ENCODE assay signal across 18 cellular contexts in the genomic region with DNA sequence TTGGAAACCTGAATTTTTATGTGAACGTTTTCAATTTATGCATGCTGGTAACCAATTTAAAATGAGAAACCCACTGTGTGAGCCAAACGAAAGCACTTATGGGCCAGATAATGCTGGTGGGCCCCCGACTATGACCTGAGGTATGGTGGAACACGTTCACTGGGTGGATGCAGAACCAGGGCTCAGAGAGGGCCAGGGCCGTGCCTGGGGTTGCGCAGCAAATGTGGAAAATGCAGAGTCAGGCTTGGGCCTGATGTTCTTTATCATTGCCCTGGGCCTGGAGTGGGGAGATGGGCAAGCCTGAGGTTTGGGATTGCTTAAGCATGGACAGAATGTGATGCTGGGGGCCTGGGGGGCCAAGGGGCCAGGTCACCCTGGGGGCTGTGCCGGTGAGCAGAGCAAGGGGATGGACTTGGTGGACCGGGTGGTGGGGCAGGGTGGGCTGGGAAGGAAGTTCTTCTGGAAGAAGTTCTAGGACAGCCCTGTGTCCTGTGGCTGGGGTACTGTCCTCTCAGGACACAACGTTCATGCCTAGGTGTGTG.
"Had no signal": no experiment of that assay in that cellular context is flagged by ENCODE, and none has a peak within 500 bp of the region (broad histone marks: within the 10 kb centered on the region; RNA-seq: fewer than 3 reads in every experiment).

No MANE protein-coding gene starts in this region.

- H3K4me3 ChIP-seq: dorsolateral prefrontal cortex, hepatocyte, lung, pancreas, psoas muscle, tibial artery, upper lobe of left lung, uterus had no signal

- FAIRE-seq: pancreas, small intestine had no signal

- H3K4me1 ChIP-seq: pancreas, psoas muscle, tibial artery, upper lobe of left lung, uterus had no signal

- ATAC-seq: left colon, pancreas, psoas muscle had no signal

- H3K9me3 ChIP-seq: pancreas, psoas muscle, tibial artery, upper lobe of left lung, uterus had no signal

- DNase-seq: cortex of kidney; dorsolateral prefrontal cortex; effector CD8-positive, alpha-beta T cell; foreskin melanocyte; head of caudate nucleus; left colon; left ventricle myocardium superior; mesendoderm; naive B cell; pancreas; small intestine; stimulated activated CD4-positive, alpha-beta T cell treated with anti-CD3 and anti-CD28 coated beads, Interleukin-2, amount 100 ng/mL, for 48 hours; tibial artery; uterus had no signal

- H3K27ac ChIP-seq: dorsolateral prefrontal cortex, hepatocyte, pancreas, psoas muscle, tibial artery, upper lobe of left lung, uterus had no signal

- H3K36me3 ChIP-seq: pancreas, upper lobe of left lung, uterus had no signal
